In genomic region chr16:20844588-20844987, GRCh38 we compare ENCODE assay signal across 15 cellular contexts. TPM values are rescaled to one million over a fixed set of nuclear protein-coding genes. Genes with fewer than 3 reads are reported as not detected.
DNase-seq lines count a peak whose midpoint lies in the region; ATAC-seq and TF ChIP-seq lines count a peak whose summit lies in the region.
"Had no signal": no experiment of that assay in that cellular context is flagged by ENCODE, and none has a peak within 500 bp of the region (broad histone marks: within the 10 kb centered on the region; RNA-seq: fewer than 3 reads in every experiment).

No MANE protein-coding gene starts in this region.

- peaks cover 21% of the 10 kb centered on the region for H3K4me1 Mint-ChIP-seq in activated CD4-positive, alpha-beta T cell treated with anti-CD3 and anti-CD28 coated beads for 36 hours
- peaks cover 12% of the 10 kb centered on the region for H3K4me1 Mint-ChIP-seq in activated T-helper 17 cell treated with anti-CD3 and anti-CD28 coated beads, Interleukin-2, amount 50 U/mL, for 72 hours
- peaks cover 11 to 27% (median 24%) of the 10 kb centered on the region in 4 donors for H3K4me1 Mint-ChIP-seq in naive thymus-derived CD8-positive, alpha-beta T cell

- TF ChIP-seq CTCF in esophagus muscularis mucosa (IDR thresholded peaks at IDR 0.05) (no peak), transverse colon (IDR thresholded peaks at IDR 0.05) (no peak)

- peak; percentile 68 for ATAC-seq in activated CD4-positive, alpha-beta T cell treated with anti-CD3 and anti-CD28 coated beads for 36 hours
- ATAC-seq in activated T-helper 17 cell treated with anti-CD3 and anti-CD28 coated beads, Interleukin-2, amount 50 U/mL, for 72 hours (replicated peaks) = peak; percentile 71
- peak; percentile 76 to 79 for ATAC-seq in naive thymus-derived CD8-positive, alpha-beta T cell
- ATAC-seq: HCT116, lower lobe of right lung had no signal

- H3K27ac ChIP-seq in KOPT-K1 (ENCODE audit: low read depth, low read length, poor library complexity, severe bottlenecking) (peak overlapping the region; percentile 53), esophagus muscularis mucosa (replicated peaks in 1 of 4) (no peak overlapping the region), transverse colon (no peak overlapping the region)
- H3K27ac ChIP-seq: colonic mucosa, lower lobe of right lung, SJSA1, suprapubic skin had no signal

- H3K4me3 ChIP-seq in esophagus muscularis mucosa = no peak overlapping the region
- H3K4me3 ChIP-seq in transverse colon = no peak overlapping the region
- H3K4me3 ChIP-seq: colonic mucosa, lower lobe of right lung, MG63, SJSA1, suprapubic skin had no signal

- no peak for TF ChIP-seq POLR2A in esophagus muscularis mucosa (IDR thresholded peaks at IDR 0.05; ENCODE audit: low read depth)
- TF ChIP-seq POLR2A in transverse colon (IDR thresholded peaks at IDR 0.05) = no peak

- H3K27me3 Mint-ChIP-seq in activated CD4-positive, alpha-beta T cell treated with anti-CD3 and anti-CD28 coated beads for 36 hours = no peaks in the 10 kb centered on the region
- H3K27me3 Mint-ChIP-seq in activated T-helper 17 cell treated with anti-CD3 and anti-CD28 coated beads, Interleukin-2, amount 50 U/mL, for 72 hours = no peaks in the 10 kb centered on the region
- H3K27me3 Mint-ChIP-seq in naive thymus-derived CD8-positive, alpha-beta T cell = no peaks in the 10 kb centered on the region

- CTCF ChIA-PET in activated CD4-positive, alpha-beta T cell treated with anti-CD3 and anti-CD28 coated beads for 36 hours (lab: Charles Lee) = interaction anchor here (0.5 to 0.9 kb wide), 3 partner anchors 39 to 99 kb away, joined by 3 to 4 read pairs (median 3); partner anchors contain the start of genes ERI2 and REXO5

- no peak for TF ChIP-seq EP300 in esophagus muscularis mucosa (IDR thresholded peaks at IDR 0.05)
- no peak for TF ChIP-seq EP300 in transverse colon (IDR thresholded peaks at IDR 0.05; ENCODE audit: low read depth)

- peaks cover 18% of the 10 kb centered on the region for H3K36me3 Mint-ChIP-seq in activated CD4-positive, alpha-beta T cell treated with anti-CD3 and anti-CD28 coated beads for 36 hours (ENCODE audit: low read depth)
- no peaks in the 10 kb centered on the region for H3K36me3 Mint-ChIP-seq in activated T-helper 17 cell treated with anti-CD3 and anti-CD28 coated beads, Interleukin-2, amount 50 U/mL, for 72 hours (ENCODE audit: low read depth)
- H3K36me3 Mint-ChIP-seq in naive thymus-derived CD8-positive, alpha-beta T cell = no peaks in the 10 kb centered on the region

- no peak overlapping the region for H3K4me3 Mint-ChIP-seq in activated CD4-positive, alpha-beta T cell treated with anti-CD3 and anti-CD28 coated beads for 36 hours
- H3K4me3 Mint-ChIP-seq in activated T-helper 17 cell treated with anti-CD3 and anti-CD28 coated beads, Interleukin-2, amount 50 U/mL, for 72 hours = peak overlapping the region; percentile 30
- peak overlapping the region; percentile 26 to 70 (median 47) for H3K4me3 Mint-ChIP-seq in naive thymus-derived CD8-positive, alpha-beta T cell

- H3K4me1 ChIP-seq in esophagus muscularis mucosa = peaks cover 0 to 2% (median under 1%) of the 10 kb centered on the region in 4 donors
- H3K4me1 ChIP-seq in transverse colon = no peaks in the 10 kb centered on the region
- H3K4me1 ChIP-seq: colonic mucosa, SJSA1 had no signal

- peaks cover 71% of the 10 kb centered on the region for H3K36me3 ChIP-seq in KOPT-K1 (ENCODE audit: insufficient read depth, low read length)
- no peaks in the 10 kb centered on the region for H3K36me3 ChIP-seq in esophagus muscularis mucosa
- no peaks in the 10 kb centered on the region for H3K36me3 ChIP-seq in transverse colon
- H3K36me3 ChIP-seq: colonic mucosa, lower lobe of right lung, suprapubic skin had no signal

- in situ Hi-C loops in transverse colon (cut with MboI; ENCODE audit: low pct_ligation_motif_present in 1 of 4, low pct_unique_long_range_greater_than_20kb in 1 of 4, low sequenced_read_pairs in 3 of 4) = loop anchor here in 2 of 4 donors (10.0 kb wide), 1 partner anchor 240 kb away; no protein-coding TSS in a partner anchor

- peak overlapping the region; percentile 78 for H3K27ac Mint-ChIP-seq in activated CD4-positive, alpha-beta T cell treated with anti-CD3 and anti-CD28 coated beads for 36 hours
- peak overlapping the region; percentile 74 for H3K27ac Mint-ChIP-seq in activated T-helper 17 cell treated with anti-CD3 and anti-CD28 coated beads, Interleukin-2, amount 50 U/mL, for 72 hours
- H3K27ac Mint-ChIP-seq in naive thymus-derived CD8-positive, alpha-beta T cell = peak overlapping the region; percentile 14 to 86 (median 71)

- POLR2A ChIA-PET in activated CD4-positive, alpha-beta T cell treated with anti-CD3 and anti-CD28 coated beads for 36 hours (lab: Charles Lee) = interaction anchor here (0.5 to 0.7 kb wide), 2 partner anchors 94 to 522 kb away, joined by 3 to 4 read pairs; no protein-coding TSS in a partner anchor
- POLR2A ChIA-PET in naive thymus-derived CD8-positive, alpha-beta T cell (lab: Charles Lee) = interaction anchor here (0.7 to 1.6 kb wide), 2 partner anchors 38 to 56 kb away, joined by 3 to 4 read pairs; partner anchors contain the start of genes DCUN1D3, ERI2, LYRM1 and REXO5

- peak; percentile 32 for DNase-seq in activated CD4-positive, alpha-beta T cell treated with anti-CD3 and anti-CD28 coated beads for 36 hours
- DNase-seq in activated CD4-positive, alpha-beta T cell treated with anti-CD3 and anti-CD28 coated beads, Interleukin-2, amount 50 U/mL, for 4 hours = no peak
- DNase-seq in naive thymus-derived CD8-positive, alpha-beta T cell = peak in 6 of 10 donors; percentile 2 to 44 (median 16)
- DNase-seq in esophagus muscularis mucosa (ENCODE audit: extremely low spot score) (no peak), NCI-H2029 treated with DMSO at 0.1 percent for 48 hours (lab: John Stamatoyannopoulos, UW) (no peak), transverse colon (no peak)
- DNase-seq: colonic mucosa; lower lobe of right lung; MG63; NK-92 treated with Interleukin-12 subunit alpha and Interleukin-12 subunit beta, amount 100 ng/mL, for 24 hours had no signal

- 75% methylated on average over 3 of the region's 3 CpGs for WGBS in esophagus muscularis mucosa
- 73 to 83% methylated on average over 3 of the region's 3 CpGs for WGBS in transverse colon (ENCODE audit: low coverage in 1 of 2), 2 donors

- no peaks in the 10 kb centered on the region for H3K9me3 ChIP-seq in KOPT-K1 (ENCODE audit: insufficient read depth, low read length, poor library complexity, severe bottlenecking)
- H3K9me3 ChIP-seq in esophagus muscularis mucosa = no peaks in the 10 kb centered on the region
- H3K9me3 ChIP-seq in transverse colon = no peaks in the 10 kb centered on the region
- H3K9me3 ChIP-seq: colonic mucosa, lower lobe of right lung, MG63, SJSA1, suprapubic skin had no signal

- H3K9me3 Mint-ChIP-seq in activated CD4-positive, alpha-beta T cell treated with anti-CD3 and anti-CD28 coated beads for 36 hours (ENCODE audit: low read depth) = no peaks in the 10 kb centered on the region
- H3K9me3 Mint-ChIP-seq in activated T-helper 17 cell treated with anti-CD3 and anti-CD28 coated beads, Interleukin-2, amount 50 U/mL, for 72 hours = no peaks in the 10 kb centered on the region
- no peaks in the 10 kb centered on the region for H3K9me3 Mint-ChIP-seq in naive thymus-derived CD8-positive, alpha-beta T cell

- H3K27me3 ChIP-seq in esophagus muscularis mucosa = no peaks in the 10 kb centered on the region
- no peaks in the 10 kb centered on the region for H3K27me3 ChIP-seq in transverse colon
- H3K27me3 ChIP-seq: colonic mucosa, MG63, SJSA1, suprapubic skin had no signal

- intact Hi-C loops in activated CD4-positive, alpha-beta T cell treated with anti-CD3 and anti-CD28 coated beads for 36 hours (cut with DNase I, micrococcal nuclease) = loop anchor here in 1 of 2 experiments (10.0 kb wide), 1 partner anchor 430 kb away; the partner anchor contains the start of gene CRYM
- intact Hi-C loops in esophagus muscularis mucosa (cut with DNase I) = loop anchor here (10.0 kb wide), 1 partner anchor 100 kb away; no protein-coding TSS in a partner anchor
- intact Hi-C loops in transverse colon (cut with DNase I; ENCODE audit: low total_unique reads) = no loop called here

RNA-seq across cellular contexts. Expression of gene REXO5, which starts 38.3 kb away (rescaled TPM):
- 10 to 100 TPM; 17.9 to 20.4 TPM for total RNA-seq in activated CD4-positive, alpha-beta T cell treated with anti-CD3 and anti-CD28 coated beads for 36 hours
- total RNA-seq in activated T-helper 17 cell treated with anti-CD3 and anti-CD28 coated beads, Interleukin-2, amount 50 U/mL, for 72 hours = 10 to 100 TPM in 1 of 2 donors, 1 to 10 TPM in 1; 9.7 to 11.4 TPM
- 1 to 10 TPM in 1 of 2 experiments, under 1 TPM in 1; 0.60 to 1.4 TPM for total RNA-seq in naive thymus-derived CD8-positive, alpha-beta T cell
- under 1 TPM; 0.41 to 0.61 (median 0.51) TPM for polyA plus RNA-seq in naive thymus-derived CD8-positive, alpha-beta T cell
- total RNA-seq in esophagus muscularis mucosa (1 to 10 TPM; 2.0 to 4.9 (median 2.7) TPM), transverse colon (10 to 100 TPM in 1 of 4 donors, 1 to 10 TPM in 3; 4.1 to 17.5 (median 6.4) TPM)

RNA-seq across cellular contexts. Expression of gene ERI2, which starts 38.3 kb away (rescaled TPM):
- total RNA-seq in activated CD4-positive, alpha-beta T cell treated with anti-CD3 and anti-CD28 coated beads for 36 hours = 10 to 100 TPM; 17.6 to 19.8 TPM
- 10 to 100 TPM; 18.1 to 21.8 TPM for total RNA-seq in activated T-helper 17 cell treated with anti-CD3 and anti-CD28 coated beads, Interleukin-2, amount 50 U/mL, for 72 hours
- 1 to 10 TPM; 2.1 to 3.8 TPM for total RNA-seq in naive thymus-derived CD8-positive, alpha-beta T cell
- polyA plus RNA-seq in naive thymus-derived CD8-positive, alpha-beta T cell = 1 to 10 TPM; 1.2 to 3.1 (median 1.8) TPM
- total RNA-seq in esophagus muscularis mucosa (10 to 100 TPM in 3 of 4 donors, 1 to 10 TPM in 1; 8.3 to 21.2 (median 13.6) TPM), transverse colon (10 to 100 TPM in 3 of 4 donors, 1 to 10 TPM in 1; 9.0 to 55.1 (median 30.0) TPM)

RNA-seq across cellular contexts. Expression of gene DCUN1D3, which starts 55.6 kb away (rescaled TPM):
- 1 to 10 TPM; 4.2 to 5.1 TPM for total RNA-seq in activated CD4-positive, alpha-beta T cell treated with anti-CD3 and anti-CD28 coated beads for 36 hours
- 10 to 100 TPM; 14.7 to 25.0 TPM for total RNA-seq in activated T-helper 17 cell treated with anti-CD3 and anti-CD28 coated beads, Interleukin-2, amount 50 U/mL, for 72 hours
- 1 to 10 TPM; 4.2 to 6.2 TPM for total RNA-seq in naive thymus-derived CD8-positive, alpha-beta T cell
- polyA plus RNA-seq in naive thymus-derived CD8-positive, alpha-beta T cell = 1 to 10 TPM in 2 of 3 donors, under 1 TPM in 1; 0.47 to 1.1 (median 1.1) TPM
- total RNA-seq in esophagus muscularis mucosa (10 to 100 TPM; 18.3 to 37.4 (median 27.8) TPM), transverse colon (10 to 100 TPM in 2 of 4 donors, 1 to 10 TPM in 2; 5.6 to 47.6 (median 10.5) TPM)

RNA-seq across cellular contexts. Expression of gene LYRM1, which starts 56.0 kb away (rescaled TPM):
- 10 to 100 TPM; 24.7 to 29.5 TPM for total RNA-seq in activated CD4-positive, alpha-beta T cell treated with anti-CD3 and anti-CD28 coated beads for 36 hours
- 10 to 100 TPM; 21.0 to 39.7 TPM for total RNA-seq in activated T-helper 17 cell treated with anti-CD3 and anti-CD28 coated beads, Interleukin-2, amount 50 U/mL, for 72 hours
- total RNA-seq in naive thymus-derived CD8-positive, alpha-beta T cell = 10 to 100 TPM; 22.2 to 23.7 TPM
- 10 to 100 TPM; 34.8 to 43.6 (median 41.4) TPM for polyA plus RNA-seq in naive thymus-derived CD8-positive, alpha-beta T cell
- total RNA-seq in esophagus muscularis mucosa (10 to 100 TPM; 38.9 to 69.2 (median 46.4) TPM), transverse colon (10 to 100 TPM in 3 of 4 donors, 1 to 10 TPM in 1; 7.9 to 74.6 (median 27.5) TPM)

Comparison
In these comparisons a context has a peak if more than half of its experiments do, and no peak if none do; other contexts are left out.
1. DNase-seq: peak in activated CD4-positive, alpha-beta T cell treated with anti-CD3 and anti-CD28 coated beads for 36 hours (single experiment) and naive thymus-derived CD8-positive, alpha-beta T cell (6 of 10); none in activated CD4-positive, alpha-beta T cell treated with anti-CD3 and anti-CD28 coated beads, Interleukin-2, amount 50 U/mL, for 4 hours (0 of 2), esophagus muscularis mucosa (single experiment), NCI-H2029 treated with DMSO at 0.1 percent for 48 hours (single experiment) and transverse colon (single experiment).
2. Peak in every context shown above with its lines, with median percentiles within 50 percentile points of each other: ATAC-seq and H3K27ac Mint-ChIP-seq.